ENCODE assay signal across 8 cellular contexts in the genomic region with DNA sequence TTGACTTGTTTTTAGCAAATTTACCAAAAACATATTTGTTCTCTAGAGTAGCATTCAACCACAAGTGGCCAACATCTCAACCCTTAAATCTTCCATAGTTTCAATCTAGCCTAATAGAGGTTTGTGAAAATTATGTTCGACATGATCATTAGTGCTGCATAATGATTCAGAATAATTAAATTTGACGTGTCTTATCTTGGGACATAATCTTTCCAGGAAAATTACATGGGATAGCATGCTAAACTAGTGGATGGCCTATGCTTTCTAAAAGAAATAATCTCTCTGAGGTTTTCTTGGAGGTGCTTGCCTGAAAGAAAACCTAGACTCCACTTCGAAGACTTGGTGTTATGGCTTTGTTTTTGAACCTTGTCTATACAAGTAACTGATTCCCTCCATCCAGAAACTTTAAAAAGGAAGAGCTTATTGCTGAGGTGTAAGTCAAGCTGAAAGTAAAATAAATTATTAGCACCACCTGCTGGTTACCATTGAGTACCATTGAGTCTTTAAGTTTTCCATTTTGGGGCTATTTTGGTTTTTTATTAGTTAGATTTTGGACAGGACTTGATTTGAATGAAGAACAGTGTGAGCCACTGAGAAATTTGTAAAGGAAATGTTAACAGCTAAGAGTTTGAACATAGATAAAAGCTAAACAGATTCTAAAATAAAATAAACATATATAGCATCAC. TPM values are rescaled to one million over a fixed set of nuclear protein-coding genes. Genes with fewer than 3 reads are reported as not detected.
DNase-seq lines count a peak whose midpoint lies in the region; ATAC-seq and TF ChIP-seq lines count a peak whose summit lies in the region.

No MANE protein-coding gene starts in this region.

- no peaks in the 10 kb centered on the region for H3K27me3 Mint-ChIP-seq in CD14-positive monocyte (ENCODE audit: low read depth in 3 of 3)

- no peak overlapping the region for H3K4me3 ChIP-seq in RWPE2 (ENCODE audit: severe bottlenecking)
- no peak overlapping the region for H3K4me3 ChIP-seq in fibroblast of lung (replicated peaks in 1 of 4; ENCODE audit: control extremely low read depth in 1 of 4, insufficient read depth in 1 of 4, low read depth in 3 of 4, low read length in 4 of 4)
- no peak overlapping the region for H3K4me3 ChIP-seq in right cardiac atrium (ENCODE audit: low read length)

- H3K4me1 ChIP-seq in RWPE2 (ENCODE audit: insufficient read depth, poor library complexity, severe bottlenecking) (peaks cover 2% of the 10 kb centered on the region), fibroblast of lung (ENCODE audit: control insufficient read depth, extremely low read depth, insufficient read depth, low read length) (no peaks in the 10 kb centered on the region), right cardiac atrium (ENCODE audit: control insufficient read depth, insufficient read depth, low read length) (no peaks in the 10 kb centered on the region)

- H4K20me1 ChIP-seq in fibroblast of lung (ENCODE audit: control insufficient read depth, extremely low read depth, insufficient read depth, low read length): no peaks in the 10 kb centered on the region

- no peak overlapping the region for H3K4me3 Mint-ChIP-seq in CD14-positive monocyte

- peaks cover 63 to 76% of the 10 kb centered on the region in 2 donors for H3K36me3 Mint-ChIP-seq in CD14-positive monocyte

- no peaks in the 10 kb centered on the region for H3K79me2 ChIP-seq in fibroblast of lung (ENCODE audit: control insufficient read depth, insufficient read depth, low read length)

- H3K9ac ChIP-seq in fibroblast of lung (ENCODE audit: insufficient read depth, low read length): no peak overlapping the region

- H3K27me3 ChIP-seq in RWPE2 (ENCODE audit: insufficient read depth, poor library complexity, severe bottlenecking) (no peaks in the 10 kb centered on the region), fibroblast of lung (ENCODE audit: control insufficient read depth, insufficient read depth, low read length) (no peaks in the 10 kb centered on the region), right cardiac atrium (ENCODE audit: control insufficient read depth, insufficient read depth) (no peaks in the 10 kb centered on the region)

- H3K9me3 ChIP-seq in RWPE2 (ENCODE audit: severe bottlenecking): no peaks in the 10 kb centered on the region
- no peaks in the 10 kb centered on the region for H3K9me3 ChIP-seq in fibroblast of lung (ENCODE audit: control insufficient read depth, insufficient read depth, low read depth, low read length)
- H3K9me3 ChIP-seq in right cardiac atrium (ENCODE audit: control insufficient read depth, low read length): no peaks in the 10 kb centered on the region

- no peak overlapping the region for H3K4me2 ChIP-seq in fibroblast of lung (ENCODE audit: extremely low read depth, insufficient read depth, low read length)

- peak; percentile 43 for TF ChIP-seq CTCF in CD14-positive monocyte (IDR thresholded peaks at IDR 0.05)
- TF ChIP-seq CTCF in RWPE2 (IDR thresholded peaks at IDR 0.05; ENCODE audit: poor library complexity, severe bottlenecking): peak; percentile 66
- TF ChIP-seq CTCF in fibroblast of lung (conservative IDR thresholded peaks at IDR 0.05 in 1 of 2, IDR thresholded peaks at IDR 0.05 in 1 of 2; ENCODE audit: low read depth in 1 of 2, low read length in 2 of 2): peak; percentile 26 to 43

- no peak overlapping the region for H3K27ac Mint-ChIP-seq in CD14-positive monocyte

- no peak overlapping the region for H3K27ac ChIP-seq in RWPE2 (ENCODE audit: poor library complexity, severe bottlenecking)
- no peak overlapping the region for H3K27ac ChIP-seq in fibroblast of lung (ENCODE audit: insufficient read depth, low read length)
- no peak overlapping the region for H3K27ac ChIP-seq in right cardiac atrium (ENCODE audit: low read length)

- no peaks in the 10 kb centered on the region for H3K9me3 Mint-ChIP-seq in CD14-positive monocyte

- H3K36me3 ChIP-seq in RWPE2 (ENCODE audit: low read depth): peaks cover 48% of the 10 kb centered on the region
- H3K36me3 ChIP-seq in fibroblast of lung (ENCODE audit: control insufficient read depth, insufficient read depth, low read length): peaks cover 11% of the 10 kb centered on the region

- peak; percentile 55 for ATAC-seq in GM19351 (IDR thresholded peaks at IDR 0.05; ENCODE audit: unreplicated experiment)
- peak; percentile 48; the same call in 1 of the 3 replicates for ATAC-seq in RWPE2 (ENCODE audit: low read depth)
- ATAC-seq in GM21528 (IDR thresholded peaks at IDR 0.05; ENCODE audit: low FRiP score, unreplicated experiment): no peak
- no peak for ATAC-seq in right cardiac atrium

- intact Hi-C loops in CD14-positive monocyte (cut with micrococcal nuclease): no loop called here
- intact Hi-C loops in right cardiac atrium (cut with DNase I): loop anchor here in 2 of 4 donors (5.0 to 10.0 kb wide), 2 partner anchors 231 to 233 kb away; no protein-coding TSS in a partner anchor

- DNase-seq in CD14-positive monocyte (ENCODE audit: low spot score): no peak
- DNase-seq in RWPE2 (ENCODE audit: low spot score): no peak
- peak; percentile 25 to 68 for DNase-seq in fibroblast of lung (ENCODE audit: low read depth in 2 of 2)
- peak; percentile 17 for DNase-seq in stromal cell of bone marrow (ENCODE audit: low read depth)
- DNase-seq in T1000 (lab: John Stamatoyannopoulos, UW): no peak
- no peak for DNase-seq in right cardiac atrium

- WGBS in right cardiac atrium: 71% methylated on average over 3 of the region's 3 CpGs

- H2AFZ ChIP-seq in fibroblast of lung (ENCODE audit: low read length): no peak overlapping the region

- H3K4me1 Mint-ChIP-seq in CD14-positive monocyte: no peaks in the 10 kb centered on the region

RNA-seq across cellular contexts. Expression of a gene that starts 32.7 kb away (rescaled TPM):
- polyA plus RNA-seq in CD14-positive monocyte (100 to 1,000 TPM; 144 to 153 TPM), fibroblast of lung (195 and 239 TPM in 2 replicates), right cardiac atrium (114 TPM)
- total RNA-seq in fibroblast of lung (180 and 270 TPM in 2 replicates), right cardiac atrium (100 to 1,000 TPM in 3 of 4 donors, 10 to 100 TPM in 1; 96.1 to 128 (median 108) TPM)
- polyA plus RNA-seq in fibroblast of lung (2012): 146 and 204 TPM in 2 replicates
- 31.9 and 72.8 TPM in 2 replicates for polyA minus RNA-seq in fibroblast of lung (ENCODE audit: low replicate concordance)

Comparison
In these comparisons a context has a peak if more than half of its experiments do, and no peak if none do; other contexts are left out.
1. DNase-seq: peak in fibroblast of lung (2 of 2) and stromal cell of bone marrow (single experiment); none in CD14-positive monocyte (single experiment), RWPE2 (single experiment), T1000 (single experiment) and right cardiac atrium (0 of 3).
2. ATAC-seq: peak in GM19351 (single experiment) and RWPE2 (single experiment); none in GM21528 (single experiment) and right cardiac atrium (0 of 2).
3. Peak in every context shown above with its lines, with median percentiles within 50 percentile points of each other: CTCF ChIP-seq.